Comparison of ENCODE assay signal across 9 cellular contexts in genomic region chr3:118772036-118773030, GRCh38.
DNase-seq lines count a peak whose midpoint lies in the region; ATAC-seq and TF ChIP-seq lines count a peak whose summit lies in the region.
"Had no signal": no experiment of that assay in that cellular context is flagged by ENCODE, and none has a peak within 500 bp of the region (broad histone marks: within the 10 kb centered on the region; RNA-seq: fewer than 3 reads in every experiment).

No MANE protein-coding gene starts in this region.

- no peak overlapping the region for H3K4ac ChIP-seq in H9 (ENCODE audit: low read depth, low read length)

- H3K9me3 ChIP-seq in H9 (ENCODE audit: control insufficient read depth, low read depth, low read length), result no peaks in the 10 kb centered on the region

- H3K27ac Mint-ChIP-seq in H9, result peak overlapping the region; percentile 60 to 97 (median 90)
- H3K27ac Mint-ChIP-seq in activated T-helper 1 cell treated with anti-CD3 and anti-CD28 coated beads, Interleukin-12 subunit alpha, Interleukin-12 subunit beta, Interleukin-2, Interleukin-4 antibody, amounts not matched to agents 30 ng/mL and 10 ng/mL and 1 ng/mL, durations not matched to agents 14 hours and 24 hours and 36 hours, result no peak overlapping the region

- no peaks in the 10 kb centered on the region; a peak in 2 of 5 replicates for H3K9me3 Mint-ChIP-seq in H9
- no peaks in the 10 kb centered on the region for H3K9me3 Mint-ChIP-seq in activated T-helper 1 cell treated with anti-CD3 and anti-CD28 coated beads, Interleukin-12 subunit alpha, Interleukin-12 subunit beta, Interleukin-2, Interleukin-4 antibody, amounts not matched to agents 30 ng/mL and 10 ng/mL and 1 ng/mL, durations not matched to agents 14 hours and 24 hours and 36 hours

- H3K36me3 Mint-ChIP-seq in H9 (ENCODE audit: insufficient read depth in 1 of 3, low read depth in 3 of 3), result no peaks in the 10 kb centered on the region
- no peaks in the 10 kb centered on the region for H3K36me3 Mint-ChIP-seq in activated T-helper 1 cell treated with anti-CD3 and anti-CD28 coated beads, Interleukin-12 subunit alpha, Interleukin-12 subunit beta, Interleukin-2, Interleukin-4 antibody, amounts not matched to agents 30 ng/mL and 10 ng/mL and 1 ng/mL, durations not matched to agents 14 hours and 24 hours and 36 hours (ENCODE audit: low read depth)

- H3K4me2 ChIP-seq in H9 (ENCODE audit: insufficient read depth, insufficient read length, low read length), result no peak overlapping the region

- no peak overlapping the region for H4K91ac ChIP-seq in H9 (ENCODE audit: insufficient read length, low read depth, low read length)

- H4K20me1 ChIP-seq in H9 (ENCODE audit: control insufficient read depth, insufficient read depth, insufficient read length), result no peaks in the 10 kb centered on the region

- intact Hi-C loops in activated T-helper 1 cell treated with anti-CD3 and anti-CD28 coated beads, Interleukin-12 subunit alpha, Interleukin-12 subunit beta, Interleukin-2, Interleukin-4 antibody, amounts not matched to agents 30 ng/mL and 10 ng/mL and 1 ng/mL, durations not matched to agents 14 hours and 24 hours and 36 hours (cut with micrococcal nuclease), result no loop called here

- no peak overlapping the region for H2BK12ac ChIP-seq in H9 (ENCODE audit: insufficient read length, low read depth, low read length)

- H4K5ac ChIP-seq in H9 (ENCODE audit: insufficient read length, low read depth, low read length), result no peak overlapping the region

- no peak overlapping the region for H3K23ac ChIP-seq in H9 (ENCODE audit: insufficient read length, low read depth, low read length)

- H3K14ac ChIP-seq in H9 (ENCODE audit: insufficient read depth, low read length), result no peak overlapping the region

- no peak overlapping the region for H3T11ph ChIP-seq in H9 (ENCODE audit: low read length)

- H2BK5ac ChIP-seq in H9 (ENCODE audit: insufficient read length, low read length), result no peak overlapping the region

- H3K79me1 ChIP-seq in H9 (ENCODE audit: insufficient read depth, low read depth, low read length, poor library complexity, severe bottlenecking), result no peaks in the 10 kb centered on the region

- H3K56ac ChIP-seq in H9 (ENCODE audit: insufficient read length, low read depth, low read length), result no peak overlapping the region

- no peak overlapping the region for H3K9ac ChIP-seq in H9 (ENCODE audit: extremely low read depth, insufficient read length, low read length)

- H2BK120ac ChIP-seq in H9 (ENCODE audit: low read depth, low read length, poor library complexity, severe bottlenecking), result no peak overlapping the region

- no peaks in the 10 kb centered on the region for H3K23me2 ChIP-seq in H9 (ENCODE audit: insufficient read length, low read depth, low read length, poor library complexity, severe bottlenecking)

- no peak overlapping the region for H3K18ac ChIP-seq in H9 (ENCODE audit: insufficient read length, low read depth, low read length)

- no peaks in the 10 kb centered on the region for H3K79me2 ChIP-seq in H9 (ENCODE audit: insufficient read depth, low read length)

- peaks cover 15 to 16% of the 10 kb centered on the region in 2 experiments for H3K4me1 Mint-ChIP-seq in H9
- H3K4me1 Mint-ChIP-seq in activated T-helper 1 cell treated with anti-CD3 and anti-CD28 coated beads, Interleukin-12 subunit alpha, Interleukin-12 subunit beta, Interleukin-2, Interleukin-4 antibody, amounts not matched to agents 30 ng/mL and 10 ng/mL and 1 ng/mL, durations not matched to agents 14 hours and 24 hours and 36 hours (ENCODE audit: low read depth), result no peaks in the 10 kb centered on the region

- H2BK20ac ChIP-seq in H9 (ENCODE audit: low read depth, low read length, poor library complexity, severe bottlenecking), result no peak overlapping the region

- TF ChIP-seq CTCF in H9 (conservative IDR thresholded peaks at IDR 0.05), result no peak
- no peak for TF ChIP-seq CTCF in kidney epithelial cell (IDR thresholded peaks at IDR 0.05; ENCODE audit: insufficient read depth, low read length, poor library complexity, severe bottlenecking)
- no peak for TF ChIP-seq CTCF in foreskin keratinocyte (conservative IDR thresholded peaks at IDR 0.05)

- DNase-seq in H9, result no peak
- DNase-seq in M059J (ENCODE audit: low read depth), result peak; percentile 73
- DNase-seq in kidney epithelial cell (ENCODE audit: low read depth), result peak; percentile 14
- DNase-seq in activated T-helper 1 cell treated with anti-CD3 and anti-CD28 coated beads, Interleukin-12 subunit alpha, Interleukin-12 subunit beta, Interleukin-2, Interleukin-4 antibody, amounts not matched to agents 30 ng/mL and 10 ng/mL and 1 ng/mL, durations not matched to agents 14 hours and 24 hours and 36 hours (ENCODE audit: low spot score), result no peak
- no peak for DNase-seq in HK-2 (ENCODE audit: unreplicated experiment)
- no peak for DNase-seq in cerebellar cortex (ENCODE audit: low spot score)
- DNase-seq in foreskin keratinocyte, result no peak
- DNase-seq: IMR-90 had no signal

- no CpG with 5 or more reads among the region's 2 CpGs for WGBS in H9 (ENCODE audit: extremely low coverage, insufficient read length, low lambda C conversion rate)

- no peaks in the 10 kb centered on the region; the same call in 1 of the 2 replicates for H3K27me3 Mint-ChIP-seq in H9 (ENCODE audit: low read depth)
- no peaks in the 10 kb centered on the region for H3K27me3 Mint-ChIP-seq in activated T-helper 1 cell treated with anti-CD3 and anti-CD28 coated beads, Interleukin-12 subunit alpha, Interleukin-12 subunit beta, Interleukin-2, Interleukin-4 antibody, amounts not matched to agents 30 ng/mL and 10 ng/mL and 1 ng/mL, durations not matched to agents 14 hours and 24 hours and 36 hours (ENCODE audit: insufficient read depth)

- H2AFZ ChIP-seq in H9 (ENCODE audit: low read length), result peak overlapping the region; percentile 19

- H3K36me3 ChIP-seq in kidney epithelial cell (ENCODE audit: control insufficient read depth, insufficient read depth, low read length), result no peaks in the 10 kb centered on the region

- H4K8ac ChIP-seq in H9 (replicated peaks; ENCODE audit: insufficient read length, low read depth, low read length), result no peak overlapping the region

- no peak overlapping the region for H3K4me3 Mint-ChIP-seq in H9
- H3K4me3 Mint-ChIP-seq in activated T-helper 1 cell treated with anti-CD3 and anti-CD28 coated beads, Interleukin-12 subunit alpha, Interleukin-12 subunit beta, Interleukin-2, Interleukin-4 antibody, amounts not matched to agents 30 ng/mL and 10 ng/mL and 1 ng/mL, durations not matched to agents 14 hours and 24 hours and 36 hours, result no peak overlapping the region

- peak; percentile 86 for ATAC-seq in GM18520 (IDR thresholded peaks at IDR 0.05; ENCODE audit: unreplicated experiment)
- no peak for ATAC-seq in foreskin keratinocyte

- no peak overlapping the region for H3K4me3 ChIP-seq in kidney epithelial cell (ENCODE audit: low read depth, low read length)

- H2BK15ac ChIP-seq in H9 (ENCODE audit: low read depth, low read length), result no peak overlapping the region

- H2AK5ac ChIP-seq in H9 (ENCODE audit: insufficient read length, low read length), result no peak overlapping the region

- H3K4me1 ChIP-seq in H9 (ENCODE audit: insufficient read depth, low read length) (peaks cover 3% of the 10 kb centered on the region; the same call in 1 of the 2 replicates), foreskin keratinocyte (no peaks in the 10 kb centered on the region)

- H3K27ac ChIP-seq in H9 (ENCODE audit: insufficient read length, low read depth, low read length), result no peak overlapping the region
- H3K27ac ChIP-seq in foreskin keratinocyte, result no peak overlapping the region

- H3K27me3 ChIP-seq in H9 (ENCODE audit: insufficient read depth, low read length) (no peaks in the 10 kb centered on the region), kidney epithelial cell (ENCODE audit: control insufficient read depth, insufficient read depth, low read length) (no peaks in the 10 kb centered on the region), foreskin keratinocyte (no peaks in the 10 kb centered on the region)

Comparison
In these comparisons a context has a peak if more than half of its experiments do, and no peak if none do; other contexts are left out.
1. DNase-seq: peak in M059J (single experiment) and kidney epithelial cell (single experiment); none in H9 (single experiment), activated T-helper 1 cell treated with anti-CD3 and anti-CD28 coated beads, Interleukin-12 subunit alpha, Interleukin-12 subunit beta, Interleukin-2, Interleukin-4 antibody, amounts not matched to agents 30 ng/mL and 10 ng/mL and 1 ng/mL, durations not matched to agents 14 hours and 24 hours and 36 hours (single experiment), HK-2 (single experiment), cerebellar cortex (single experiment) and foreskin keratinocyte (0 of 2).